13 cellular contexts compared by ENCODE assay signal in the genomic region with DNA sequence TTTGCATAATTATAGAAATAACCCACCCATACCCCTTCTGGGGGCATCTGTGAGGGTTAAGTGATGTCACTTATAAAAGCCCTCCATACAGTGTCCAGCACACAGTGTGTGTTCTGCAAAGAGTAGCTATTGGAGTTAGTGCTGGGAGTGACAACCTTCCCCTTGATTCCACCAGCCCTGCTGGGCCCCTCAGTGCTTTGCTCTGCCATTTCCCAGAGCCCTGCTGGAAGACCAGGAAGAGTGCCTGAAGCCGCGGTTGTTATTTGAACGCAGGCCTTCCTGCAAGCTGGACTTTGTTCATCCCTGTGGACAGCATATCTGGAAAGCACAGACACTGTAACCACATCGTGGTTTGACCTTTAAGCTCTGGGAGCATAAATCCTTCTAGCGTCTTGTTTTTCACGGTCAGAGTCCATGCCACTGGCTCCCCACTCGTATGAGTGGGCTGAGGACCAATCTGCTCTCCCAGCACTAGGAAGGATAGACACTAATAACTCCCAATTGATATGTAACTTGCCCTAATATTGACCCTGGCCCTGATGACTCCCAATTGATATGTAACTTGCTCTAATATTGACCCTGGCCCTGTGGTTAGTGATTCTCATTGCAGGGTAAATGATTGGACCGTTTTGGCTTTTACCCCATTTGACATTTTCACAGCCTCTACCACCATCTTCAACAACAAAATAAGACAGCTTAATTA.
A peak's percentile ranks its signal among the peaks of the same experiment; 100 is the strongest.
DNase-seq lines count a peak whose midpoint lies in the region; ATAC-seq and TF ChIP-seq lines count a peak whose summit lies in the region.
"Had no signal": no experiment of that assay in that cellular context is flagged by ENCODE, and none has a peak within 500 bp of the region (broad histone marks: within the 10 kb centered on the region; RNA-seq: fewer than 3 reads in every experiment).

No MANE protein-coding gene starts in this region.

- H3K27me3 ChIP-seq in Peyer's patch (no peaks in the 10 kb centered on the region), duodenal mucosa (ENCODE audit: control insufficient read depth in 1 of 2, insufficient read depth in 2 of 2, low read length in 2 of 2) (no peaks in the 10 kb centered on the region)
- H3K27me3 ChIP-seq: sigmoid colon, tibial artery had no signal

- peak; percentile 90 for ATAC-seq in left lobe of liver
- ATAC-seq in stimulated activated naive CD8-positive, alpha-beta T cell treated with anti-CD3 and anti-CD28 coated beads, Interleukin-15, Interleukin-2, amounts not matched to agents 100 U/mL and 50 U/mL, for 24 hours, result no peak

- peak in 2 of 6 experiments; percentile 31 to 35 for TF ChIP-seq CTCF in Peyer's patch (IDR thresholded peaks at IDR 0.05)

- no peak overlapping the region for H3K9ac ChIP-seq in duodenal mucosa (ENCODE audit: low read depth in 1 of 2, low read length in 2 of 2)
- H3K9ac ChIP-seq: GM23248 had no signal

- H3K4me1 ChIP-seq in Peyer's patch (peaks cover 0 to 29% (median 3%) of the 10 kb centered on the region in 4 donors), duodenal mucosa (ENCODE audit: control insufficient read depth in 1 of 2, insufficient read depth in 2 of 2, low read length in 2 of 2) (peaks cover 41 to 47% of the 10 kb centered on the region in 2 donors)
- H3K4me1 ChIP-seq: sigmoid colon, tibial artery had no signal

- DNase-seq in Peyer's patch, result peak in 2 of 3 donors; percentile 61 to 79
- peak; percentile 84 for DNase-seq in left lobe of liver (ENCODE audit: low spot score)
- peak; percentile 45 for DNase-seq in stromal cell of bone marrow (ENCODE audit: low read depth)
- no peak for DNase-seq in NCI-H510A treated with DMSO at 0.1 percent for 48 hours (lab: John Stamatoyannopoulos, UW)
- DNase-seq in cerebellum (ENCODE audit: low spot score), result no peak
- DNase-seq in stimulated activated naive CD8-positive, alpha-beta T cell treated with anti-CD3 and anti-CD28 coated beads, Interleukin-15, Interleukin-2, amounts not matched to agents 100 U/mL and 50 U/mL, for 24 hours, result no peak
- DNase-seq: DMS 273 treated with DMSO at 0.1 percent for 48 hours; effector CD4-positive, alpha-beta T cell; GM23248; NCI-H524 treated with DMSO at 0.1 percent for 48 hours; sigmoid colon; tibial artery had no signal

- H3K9me3 ChIP-seq in Peyer's patch (no peaks in the 10 kb centered on the region), duodenal mucosa (ENCODE audit: control insufficient read depth in 1 of 2, low read length in 2 of 2) (no peaks in the 10 kb centered on the region)
- H3K9me3 ChIP-seq: tibial artery had no signal

- TF ChIP-seq POLR2A in Peyer's patch (IDR thresholded peaks at IDR 0.05), result no peak

- no peak overlapping the region for H3K4me3 ChIP-seq in Peyer's patch
- H3K4me3 ChIP-seq in duodenal mucosa (ENCODE audit: low read depth in 1 of 2, low read length in 2 of 2), result no peak overlapping the region
- H3K4me3 ChIP-seq: GM23248, sigmoid colon, tibial artery had no signal

- H3K27ac ChIP-seq in Peyer's patch (peak overlapping the region in 3 of 4 donors; percentile 32 to 79 (median 77)), duodenal mucosa (ENCODE audit: low read depth, low read length) (peak overlapping the region; percentile 23)
- H3K27ac ChIP-seq: GM23248, sigmoid colon, tibial artery had no signal

- H3K36me3 ChIP-seq in Peyer's patch (no peaks in the 10 kb centered on the region), duodenal mucosa (ENCODE audit: control insufficient read depth in 1 of 2, insufficient read depth in 2 of 2, low read length in 2 of 2) (no peaks in the 10 kb centered on the region)
- H3K36me3 ChIP-seq: sigmoid colon, tibial artery had no signal

Comparison
In these comparisons a context has a peak if more than half of its experiments do, and no peak if none do; other contexts are left out.
1. DNase-seq: peak in Peyer's patch (2 of 3), left lobe of liver (single experiment) and stromal cell of bone marrow (single experiment); none in NCI-H510A treated with DMSO at 0.1 percent for 48 hours (single experiment), cerebellum (single experiment) and stimulated activated naive CD8-positive, alpha-beta T cell treated with anti-CD3 and anti-CD28 coated beads, Interleukin-15, Interleukin-2, amounts not matched to agents 100 U/mL and 50 U/mL, for 24 hours (single experiment).